In genomic region chr2:159790323-159790722, GRCh38 we compare ENCODE assay signal across 11 cellular contexts.
"Had no signal": no experiment of that assay in that cellular context is flagged by ENCODE, and none has a peak within 500 bp of the region (broad histone marks: within the 10 kb centered on the region; RNA-seq: fewer than 3 reads in every experiment).

No MANE protein-coding gene starts in this region.

- H3K27me3 ChIP-seq: gastrocnemius medialis, heart right ventricle, thyroid gland had no signal

- ATAC-seq: gastrocnemius medialis; heart right ventricle; natural killer cell; stimulated activated memory B cell treated with anti-CD40 and anti-IgM and Interleukin-4, amounts not matched to agents 10 μg/mL and 1 μg/mL and 100 μg/mL, for 72 hours had no signal

- H3K36me3 ChIP-seq: gastrocnemius medialis, heart right ventricle, thyroid gland had no signal

- H3K9me3 Mint-ChIP-seq: activated naive CD4-positive, alpha-beta T cell treated with anti-CD3 and anti-CD28 coated beads for 36 hours; activated T-helper 2 cell treated with anti-CD3 and anti-CD28 coated beads, Interferon-gamma antibody, Interleukin-2, Interleukin-4, amounts not matched to agents 10 μg/mL and 5 μg/mL and 100 μg/mL, durations not matched to agents 14 hours and 24 hours and 36 hours; natural killer cell; stimulated activated memory B cell treated with anti-CD40 and anti-IgM and Interleukin-4, amounts not matched to agents 10 μg/mL and 1 μg/mL and 100 μg/mL, for 72 hours had no signal

- H3K27me3 Mint-ChIP-seq: stimulated activated memory B cell treated with anti-CD40 and anti-IgM and Interleukin-4, amounts not matched to agents 10 μg/mL and 1 μg/mL and 100 μg/mL, for 72 hours had no signal

- FAIRE-seq: urothelium cell line had no signal

- H3K4me1 Mint-ChIP-seq: natural killer cell; stimulated activated memory B cell treated with anti-CD40 and anti-IgM and Interleukin-4, amounts not matched to agents 10 μg/mL and 1 μg/mL and 100 μg/mL, for 72 hours had no signal

- H3K36me3 Mint-ChIP-seq: natural killer cell; stimulated activated memory B cell treated with anti-CD40 and anti-IgM and Interleukin-4, amounts not matched to agents 10 μg/mL and 1 μg/mL and 100 μg/mL, for 72 hours had no signal

- H3K4me1 ChIP-seq: gastrocnemius medialis had no signal

- H3K4me3 ChIP-seq: gastrocnemius medialis, heart right ventricle, thyroid gland had no signal

- H3K9me3 ChIP-seq: gastrocnemius medialis, heart right ventricle, thyroid gland had no signal

- H3K4me3 Mint-ChIP-seq: activated naive CD4-positive, alpha-beta T cell treated with anti-CD3 and anti-CD28 coated beads for 36 hours; natural killer cell; stimulated activated memory B cell treated with anti-CD40 and anti-IgM and Interleukin-4, amounts not matched to agents 10 μg/mL and 1 μg/mL and 100 μg/mL, for 72 hours had no signal

- H3K27ac Mint-ChIP-seq: activated naive CD4-positive, alpha-beta T cell treated with anti-CD3 and anti-CD28 coated beads for 36 hours; activated T-helper 2 cell treated with anti-CD3 and anti-CD28 coated beads, Interferon-gamma antibody, Interleukin-2, Interleukin-4, amounts not matched to agents 10 μg/mL and 5 μg/mL and 100 μg/mL, durations not matched to agents 14 hours and 24 hours and 36 hours; natural killer cell; stimulated activated memory B cell treated with anti-CD40 and anti-IgM and Interleukin-4, amounts not matched to agents 10 μg/mL and 1 μg/mL and 100 μg/mL, for 72 hours had no signal

- H3K27ac ChIP-seq: gastrocnemius medialis, heart right ventricle, thyroid gland had no signal

- DNase-seq: activated naive CD4-positive, alpha-beta T cell treated with anti-CD3 and anti-CD28 coated beads for 36 hours; erythroblast; gastrocnemius medialis; heart right ventricle; islet precursor cell; natural killer cell; stimulated activated CD4-positive, alpha-beta T cell treated with anti-CD3 and anti-CD28 coated beads, Interleukin-2, amount 100 ng/mL, for 24 hours; thyroid gland had no signal
